ENCODE assay signal across 8 cellular contexts in genomic region chr12:132558861-132559623, GRCh38. TPM values are rescaled to one million over a fixed set of nuclear protein-coding genes. Genes with fewer than 3 reads are reported as not detected.
A peak's percentile ranks its signal among the peaks of the same experiment; 100 is the strongest.
DNase-seq lines count a peak whose midpoint lies in the region; ATAC-seq and TF ChIP-seq lines count a peak whose summit lies in the region.

No MANE protein-coding gene starts in this region.

- DNase-seq in DMS153 (lab: John Stamatoyannopoulos, UW): peak; percentile 14
- DNase-seq in MG63: no peak
- DNase-seq in coronary artery (ENCODE audit: low spot score): no peak
- no peak for DNase-seq in ovary
- DNase-seq in NCI-H187 (lab: John Stamatoyannopoulos, UW): no peak
- no peak for DNase-seq in SW480 (ENCODE audit: low spot score)

- H3K4me3 ChIP-seq in MG63 (peak overlapping the region; percentile 81), coronary artery (peak overlapping the region; percentile 85), ovary (peak overlapping the region; percentile 65)

- no peak for TF ChIP-seq EP300 in ovary (IDR thresholded peaks at IDR 0.05)

- H3K9me3 ChIP-seq in MG63: no peaks in the 10 kb centered on the region
- no peaks in the 10 kb centered on the region for H3K9me3 ChIP-seq in ovary

- H3K27ac ChIP-seq in coronary artery: no peak overlapping the region
- no peak overlapping the region for H3K27ac ChIP-seq in ovary

- TF ChIP-seq CTCF in coronary artery (IDR thresholded peaks at IDR 0.05) (no peak), ovary (IDR thresholded peaks at IDR 0.05) (no peak)

- H3K27me3 ChIP-seq in MG63 (no peaks in the 10 kb centered on the region), ovary (no peaks in the 10 kb centered on the region)

- 56 to 61% (median 60%) methylated on average over 43 to 45 of the region's 45 CpGs for WGBS in ovary, 3 donors

- no peak for TF ChIP-seq POLR2A in ovary (IDR thresholded peaks at IDR 0.05)

- no peak for ATAC-seq in HG03045 (IDR thresholded peaks at IDR 0.05; ENCODE audit: unreplicated experiment)
- no peak for ATAC-seq in GM19467 (IDR thresholded peaks at IDR 0.05; ENCODE audit: unreplicated experiment)

- peaks cover 7% of the 10 kb centered on the region for H3K36me3 ChIP-seq in MG63
- no peaks in the 10 kb centered on the region for H3K36me3 ChIP-seq in ovary

- intact Hi-C loops in ovary (cut with DNase I): no loop called here

- H3K4me1 ChIP-seq in ovary (ENCODE audit: insufficient read depth): peaks cover 12% of the 10 kb centered on the region

RNA-seq across cellular contexts. Expression of gene LRCOL1, which starts 51.3 kb away (rescaled TPM):
- not detected in 2 replicates for total RNA-seq in MG63 (2014; rRNA removed; shearing (Covaris generic); ENCODE audit: low replicate concordance)
- total RNA-seq in ovary: under 1 TPM in 3 of 7 donors, not detected in 4; 0.61 to 0.71 (median 0.65) TPM
- polyA plus RNA-seq in ovary: under 1 TPM in 1 of 2 donors, not detected in 1; 0.11 TPM

RNA-seq across cellular contexts. Expression of gene P2RX2, which starts 59.5 kb away (rescaled TPM):
- total RNA-seq in MG63 (2014; rRNA removed; shearing (Covaris generic); ENCODE audit: low replicate concordance): not detected in 2 replicates
- 1 to 10 TPM in 1 of 7 donors, under 1 TPM in 1, not detected in 5; 0.45 to 1.1 TPM for total RNA-seq in ovary
- under 1 TPM in 1 of 2 donors, not detected in 1; 0.11 TPM for polyA plus RNA-seq in ovary
